Comparison of ENCODE assay signal across 8 cellular contexts in genomic region chr1:22930235-22930912, GRCh38. TPM values are rescaled to one million over a fixed set of nuclear protein-coding genes. Genes with fewer than 3 reads are reported as not detected.
DNase-seq lines count a peak whose midpoint lies in the region; ATAC-seq, FAIRE-seq and TF ChIP-seq lines count a peak whose summit lies in the region.

No MANE protein-coding gene starts in this region.

- no peak overlapping the region for H3K9ac ChIP-seq in HepG2 (ENCODE audit: insufficient read depth, low read depth, low read length)

- H3K4me1 ChIP-seq in BE2C (no peaks in the 10 kb centered on the region), GM23338 (ENCODE audit: insufficient read depth) (no peaks in the 10 kb centered on the region), HepG2 (ENCODE audit: insufficient read depth, low read length) (no peaks in the 10 kb centered on the region)

- H3F3A ChIP-seq in GM23338 (replicated peaks; ENCODE audit: low read depth) = no peaks in the 10 kb centered on the region

- peak; percentile 90 for TF ChIP-seq RAD21 in HepG2 (CRISPR knock-in tag; IDR thresholded peaks at IDR 0.05)

- H3K27me3 ChIP-seq in BE2C (no peaks in the 10 kb centered on the region), GM23338 (ENCODE audit: insufficient read depth) (no peaks in the 10 kb centered on the region), HepG2 (ENCODE audit: control insufficient read depth in 1 of 2, insufficient read depth in 2 of 2, low read length in 2 of 2) (peaks cover 0 to 7% of the 10 kb centered on the region in 2 experiments; a peak in 2 of 5 replicates)

- TF ChIP-seq CTCF in BE2C (IDR thresholded peaks at IDR 0.05; ENCODE audit: low read depth, low read length) = peak; percentile 66
- peak; percentile 87 to 91 for TF ChIP-seq CTCF in GM23338 (conservative IDR thresholded peaks at IDR 0.05; ENCODE audit: low read depth in 2 of 2)
- TF ChIP-seq CTCF in chondrocyte (IDR thresholded peaks at IDR 0.05) = peak; percentile 93
- peak; percentile 84 for TF ChIP-seq CTCF in HepG2 (CRISPR knock-in tag; IDR thresholded peaks at IDR 0.05)

- intact Hi-C loops in HepG2 (cut with micrococcal nuclease; ENCODE audit: unreplicated experiment) = loop anchor here (1.0 kb wide), 2 partner anchors 34 to 221 kb away; no protein-coding TSS in a partner anchor

- in situ Hi-C loops in HepG2 (cut with HindIII; ENCODE audit: extremely low pct_ligation_motif_present, low pct_unique_long_range_greater_than_20kb) = no loop called here

- H3K79me2 ChIP-seq in GM23338 (replicated peaks; ENCODE audit: insufficient read depth) (no peaks in the 10 kb centered on the region), HepG2 (ENCODE audit: insufficient read depth, low read length) (no peaks in the 10 kb centered on the region)

- H4K20me1 ChIP-seq in GM23338 (replicated peaks; ENCODE audit: insufficient read depth) (0 out of 2 replicates have a peak, but pooled peaks cover 2% of the 10 kb centered on the region), HepG2 (ENCODE audit: insufficient read depth, low read length) (no peaks in the 10 kb centered on the region)

- H3K27ac Mint-ChIP-seq in GM23338 (no peak overlapping the region), chondrocyte (ENCODE audit: unreplicated experiment) (no peak overlapping the region)

- FAIRE-seq in HepG2 (lab: Jason Lieb, UNC) = no peak

- H3K36me3 ChIP-seq in BE2C = no peaks in the 10 kb centered on the region
- H3K36me3 ChIP-seq in GM23338 (ENCODE audit: insufficient read depth) = no peaks in the 10 kb centered on the region
- no peaks in the 10 kb centered on the region for H3K36me3 ChIP-seq in HepG2 (replicated peaks in 1 of 2; ENCODE audit: control insufficient read depth in 1 of 2, insufficient read depth in 2 of 2, low read length in 2 of 2)

- TF ChIP-seq EP300 in HepG2 (IDR thresholded peaks at IDR 0.05; ENCODE audit: low read depth in 2 of 2, low read length in 2 of 2) (no peak), HepG2 (CRISPR knock-in tag; IDR thresholded peaks at IDR 0.05; ENCODE audit: borderline replicate concordance) (no peak)

- no peak overlapping the region for H3K4me3 ChIP-seq in BE2C (ENCODE audit: low read depth, low read length)
- no peak overlapping the region for H3K4me3 ChIP-seq in GM23338
- no peak overlapping the region for H3K4me3 ChIP-seq in HepG2 (replicated peaks in 1 of 3; ENCODE audit: insufficient read depth in 1 of 3, low read depth in 2 of 3, low read length in 3 of 3)

- H3K4me3 Mint-ChIP-seq in GM23338 (no peak overlapping the region), chondrocyte (ENCODE audit: unreplicated experiment) (no peak overlapping the region)

- CTCF ChIA-PET in HepG2 (lab: Yijun Ruan, JAX; ENCODE audit: low intra/inter-chr PET ratio, low total read pairs) = interaction anchor here (1.5 to 1.8 kb wide), 3 partner anchors 226 to 264 kb away, joined by 7 to 17 read pairs (median 14); no protein-coding TSS in a partner anchor

- H3K27ac ChIP-seq in GM23338 (ENCODE audit: low read depth) (no peak overlapping the region), HepG2 (ENCODE audit: extremely low read length, insufficient read depth, low read length) (no peak overlapping the region), substantia nigra (ENCODE audit: low read depth, low read length, poor library complexity, severe bottlenecking) (no peak overlapping the region)

- peaks cover 2% of the 10 kb centered on the region; the same call in 1 of the 3 replicates for H3K4me1 Mint-ChIP-seq in GM23338
- no peaks in the 10 kb centered on the region for H3K4me1 Mint-ChIP-seq in chondrocyte (ENCODE audit: low read depth)

- no peaks in the 10 kb centered on the region for H3K9me2 ChIP-seq in GM23338 (ENCODE audit: insufficient read depth)

- ATAC-seq in GM23338 (peak; percentile 98), HepG2 (peak; percentile 91), HG02852 (IDR thresholded peaks at IDR 0.05; ENCODE audit: unreplicated experiment) (no peak)

- H3K36me3 Mint-ChIP-seq in GM23338 (ENCODE audit: low read depth) = no peaks in the 10 kb centered on the region
- H3K36me3 Mint-ChIP-seq in chondrocyte (ENCODE audit: low read depth) = no peaks in the 10 kb centered on the region

- H3K4me2 ChIP-seq in GM23338 (no peak overlapping the region), HepG2 (ENCODE audit: low read depth, low read length) (no peak overlapping the region)

- peaks cover 4% of the 10 kb centered on the region; the same call in 2 of the 3 replicates for H3K9me3 Mint-ChIP-seq in GM23338
- peaks cover 5% of the 10 kb centered on the region for H3K9me3 Mint-ChIP-seq in chondrocyte (ENCODE audit: low read depth)

- H3K27me3 Mint-ChIP-seq in GM23338 (ENCODE audit: insufficient read depth, low read depth, poor library complexity) (peaks cover 7% of the 10 kb centered on the region), chondrocyte (ENCODE audit: low read depth) (peaks cover 9% of the 10 kb centered on the region)

- DNase-seq in BE2C (peak; percentile 72), GM23338 (ENCODE audit: low spot score) (peak; percentile 92), RKO (ENCODE audit: low spot score) (peak; percentile 42), chondrocyte (ENCODE audit: low spot score) (peak; percentile 68), HepG2 (ENCODE audit: low spot score) (peak; percentile 29), substantia nigra (lab: John Stamatoyannopoulos, UW) (peak in 30 of 49 donors; percentile 5 to 54 (median 22)), pons (ENCODE audit: low spot score) (no peak)

- no peaks in the 10 kb centered on the region for H3K9me3 ChIP-seq in BE2C
- H3K9me3 ChIP-seq in HepG2 (ENCODE audit: low read length) = no peaks in the 10 kb centered on the region

- TF ChIP-seq POLR2A in HepG2 (IDR thresholded peaks at IDR 0.05; ENCODE audit: insufficient read depth in 1 of 2, low read depth in 2 of 2, low read length in 2 of 2) = no peak

- BruUV-seq in HepG2 (replicated peaks; lab: Mats Ljungman, UMichigan) = no TSS peak

- 19% methylated on average over 8 of the region's 11 CpGs for WGBS in HepG2 (ENCODE audit: low lambda C conversion rate)

- no peak overlapping the region for H2AFZ ChIP-seq in GM23338
- no peak overlapping the region for H2AFZ ChIP-seq in HepG2 (ENCODE audit: low read length)

- POLR2A ChIA-PET in HepG2 (lab: Yijun Ruan, JAX) = no interaction called here

TF ChIP-seq in GM23338, 12 proteins besides CTCF, POLR2A, EP300 and RAD21 (continues in another document):
- no peak for TF ChIP-seq JUNB (IDR thresholded peaks at IDR 0.05; ENCODE audit: unreplicated experiment)
- TF ChIP-seq ZNF331 (CRISPR knock-in tag; IDR thresholded peaks at IDR 0.05; ENCODE audit: low read depth) = no peak
- TF ChIP-seq EZH2phosphoT487 (IDR thresholded peaks at IDR 0.05; ENCODE audit: unreplicated experiment) = no peak
- no peak for TF ChIP-seq STAT1 (IDR thresholded peaks at IDR 0.05; ENCODE audit: unreplicated experiment)
- TF ChIP-seq POLR2AphosphoS5 (IDR thresholded peaks at IDR 0.05; ENCODE audit: low read depth) = no peak

TF ChIP-seq in HepG2, 621 proteins besides CTCF, POLR2A, EP300 and RAD21 (continues in another document):
- TF ChIP-seq YY1 (IDR thresholded peaks at IDR 0.05; ENCODE audit: insufficient read depth, insufficient replicate concordance, low read depth, low read length) (peak; percentile 27), FOXJ3 (CRISPR knock-in tag; IDR thresholded peaks at IDR 0.05; ENCODE audit: borderline replicate concordance) (no peak), SMC3 (IDR thresholded peaks at IDR 0.05; ENCODE audit: low read length) (0 out of 2 replicates have a peak, but pooled peaks have one; percentile 51), ZSCAN12 (CRISPR knock-in tag; IDR thresholded peaks at IDR 0.05) (no peak)

RNA-seq across cellular contexts. Expression of gene LACTBL1, which starts 42.3 kb away (rescaled TPM):
- polyA plus RNA-seq in BE2C (2012; ENCODE audit: insufficient read depth, insufficient read length, low read depth) = not detected
- not detected in 2 replicates for total RNA-seq in GM23338 (2014; rRNA removed; shearing (Covaris generic))
- polyA plus RNA-seq in GM23338 (2016; fragmentation: Nextera tagmentation; extraction: Ambion mirVana) = not detected in 2 replicates
- not detected in 3 replicates for total RNA-seq in chondrocyte
- total RNA-seq in HepG2 (2016; rRNA removed; fragmentation: Illumina TruSeq; extraction: Trizol) = 0.90 and 1.3 TPM in 2 replicates
- total RNA-seq in HepG2 (2016; cell fraction: cytosol; rRNA removed; fragmentation: Illumina TruSeq; extraction: Trizol; ENCODE audit: low read depth) = not detected in 2 replicates
- total RNA-seq in HepG2 (2016; cell fraction: insoluble cytoplasmic fraction; rRNA removed; fragmentation: Illumina TruSeq; extraction: Trizol) = 0.76 and 1.6 TPM in 2 replicates
- total RNA-seq in HepG2 (2016; cell fraction: membrane; rRNA removed; fragmentation: Illumina TruSeq; extraction: Trizol) = 0.34 and 0.48 TPM in 2 replicates
- total RNA-seq in HepG2 (2016; cell fraction: nucleus; rRNA removed; fragmentation: Illumina TruSeq; extraction: Trizol) = 0.94 and 1.2 TPM in 2 replicates
- polyA plus RNA-seq in HepG2 (2011; rRNA removed) = 0.12 and 0.37 TPM in 2 replicates
- polyA plus RNA-seq in HepG2 (2011; cell fraction: cytosol; rRNA removed) = 0.21 and 0.29 TPM in 2 replicates
- polyA plus RNA-seq in HepG2 (2011; cell fraction: nucleus; rRNA removed) = 1.2 and 1.4 TPM in 2 replicates
- 0.13 and 0.38 TPM in 2 replicates for polyA plus RNA-seq in HepG2 (2012)
- not detected in 2 replicates for polyA plus RNA-seq in HepG2 (2016; cell fraction: cytosol; fragmentation: Illumina TruSeq; extraction: Trizol; ENCODE audit: low read depth)
- 0.60 and 0.66 TPM in 2 replicates for polyA plus RNA-seq in HepG2 (2016; cell fraction: insoluble cytoplasmic fraction; fragmentation: Illumina TruSeq; extraction: Trizol; ENCODE audit: low read depth)
- 0.13 and 0.24 TPM in 2 replicates for polyA plus RNA-seq in HepG2 (2016; cell fraction: membrane; fragmentation: Illumina TruSeq; extraction: Trizol; ENCODE audit: low read depth)
- polyA plus RNA-seq in HepG2 (2016; cell fraction: nucleus; fragmentation: Illumina TruSeq; extraction: Trizol; ENCODE audit: insufficient read depth, low read depth) = 0.77 and 0.93 TPM in 2 replicates
- polyA minus RNA-seq in HepG2 (2011; rRNA and poly(A)+ RNA removed; ENCODE audit: low replicate concordance) = 1.2 TPM in 1 of 2 replicates, not detected in the other
- polyA minus RNA-seq in HepG2 (2011; cell fraction: cytosol; rRNA and poly(A)+ RNA removed) = 0.49 TPM in 1 of 2 replicates, not detected in the other
- not detected in 2 replicates for polyA minus RNA-seq in HepG2 (2011; cell fraction: nucleus; rRNA and poly(A)+ RNA removed)
